In the genomic region with DNA sequence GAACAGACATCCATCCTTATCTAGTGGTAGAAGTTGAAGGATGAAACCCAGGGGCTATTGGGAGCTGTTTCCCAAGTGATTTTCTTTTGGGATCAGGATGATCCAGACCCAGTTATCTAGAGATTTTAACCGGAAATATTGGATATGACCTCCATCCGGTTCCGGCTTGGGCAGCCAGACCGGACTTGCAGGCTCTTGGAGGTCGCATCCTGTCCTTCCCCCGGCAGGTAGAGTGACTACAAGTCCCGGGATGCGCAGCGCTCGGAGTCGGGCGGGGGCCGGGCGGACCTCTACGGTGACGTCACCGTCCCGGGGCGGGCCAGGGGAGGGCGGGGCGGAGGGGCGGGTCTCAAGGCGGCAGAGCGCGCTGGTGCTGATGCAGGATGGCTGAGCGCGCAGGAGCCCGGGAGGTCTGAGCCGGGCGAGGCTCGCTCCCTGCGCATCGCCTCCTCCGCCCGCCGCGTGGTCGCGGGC, we compare ENCODE assay signal across 8 cellular contexts. TPM values are rescaled to one million over a fixed set of nuclear protein-coding genes. Genes with fewer than 3 reads are reported as not detected.
DNase-seq lines count a peak whose midpoint lies in the region; ATAC-seq and TF ChIP-seq lines count a peak whose summit lies in the region.

A gene (plus strand): TSS at position 360 of the 474 bp plus-strand sequence. CDS start 391 bp downstream, outside the sequence.

- peaks cover 24% of the 10 kb centered on the region for H3K27me3 ChIP-seq in colonic mucosa

- intact Hi-C loops in colonic mucosa (cut with DNase I) = no loop called here

- peak within 1 kb of the TSS in 1 of 2 donors; percentile 24 for H3K9ac ChIP-seq in colonic mucosa (ENCODE audit: low read depth in 2 of 2, low read length in 2 of 2)

- CTCF ChIA-PET in activated CD4-positive, alpha-beta T cell treated with anti-CD3 and anti-CD28 coated beads, Interleukin-2, amount 10 ng/mL, durations not matched to agents 7 days and 5 days (lab: Charles Lee) = interaction anchor here (0.6 to 1.4 kb wide), 3 partner anchors 10 to 1090 kb away, joined by 3 to 4 read pairs (median 3); no protein-coding TSS in a partner anchor

- peak within 1 kb of the TSS; percentile 78 for H3K4me3 Mint-ChIP-seq in activated CD4-positive, alpha-beta T cell treated with anti-CD3 and anti-CD28 coated beads, Interleukin-2, amount 10 ng/mL, durations not matched to agents 7 days and 5 days

- TF ChIP-seq CTCF in colonic mucosa (IDR thresholded peaks at IDR 0.05) = no peak

- H3K36me3 Mint-ChIP-seq in activated CD4-positive, alpha-beta T cell treated with anti-CD3 and anti-CD28 coated beads, Interleukin-2, amount 10 ng/mL, durations not matched to agents 7 days and 5 days (ENCODE audit: low read depth) = no peaks in the 10 kb centered on the region

- POLR2A ChIA-PET in activated CD4-positive, alpha-beta T cell treated with anti-CD3 and anti-CD28 coated beads, Interleukin-2, amount 10 ng/mL, durations not matched to agents 7 days and 5 days (lab: Charles Lee) = no interaction called here

- peaks cover 14% of the 10 kb centered on the region for H3K4me1 Mint-ChIP-seq in activated CD4-positive, alpha-beta T cell treated with anti-CD3 and anti-CD28 coated beads, Interleukin-2, amount 10 ng/mL, durations not matched to agents 7 days and 5 days

- peak; percentile 94 for ATAC-seq in HG03066 (IDR thresholded peaks at IDR 0.05; ENCODE audit: low read depth, unreplicated experiment)

- no peak within 1 kb of the TSS for H3K27ac ChIP-seq in colonic mucosa

- no peaks in the 10 kb centered on the region for H3K9me3 Mint-ChIP-seq in activated CD4-positive, alpha-beta T cell treated with anti-CD3 and anti-CD28 coated beads, Interleukin-2, amount 10 ng/mL, durations not matched to agents 7 days and 5 days

- H3K27ac Mint-ChIP-seq in activated CD4-positive, alpha-beta T cell treated with anti-CD3 and anti-CD28 coated beads, Interleukin-2, amount 10 ng/mL, durations not matched to agents 7 days and 5 days = peak within 1 kb of the TSS; percentile 77

- peaks cover 41% of the 10 kb centered on the region for H3K27me3 Mint-ChIP-seq in activated CD4-positive, alpha-beta T cell treated with anti-CD3 and anti-CD28 coated beads, Interleukin-2, amount 10 ng/mL, durations not matched to agents 7 days and 5 days

- DNase-seq in NOMO-1 treated with DMSO at 0.1 percent for 48 hours (lab: John Stamatoyannopoulos, UW; ENCODE audit: unreplicated experiment) (peak; percentile 8), NOMO-1 treated with dmso at 0.1 percent for 144 hours (lab: John Stamatoyannopoulos, UW; ENCODE audit: unreplicated experiment) (no peak), NCI-H2196 (lab: John Stamatoyannopoulos, UW; ENCODE audit: unreplicated experiment) (peak; percentile 93), colonic mucosa (peak; percentile 88), left kidney (ENCODE audit: low read depth, low spot score) (peak; percentile 96)
- DNase-seq in activated CD4-positive, alpha-beta T cell treated with anti-CD3 and anti-CD28 coated beads, Interleukin-2, amount 10 ng/mL, durations not matched to agents 7 days and 5 days = peak; percentile 88
- peak; percentile 85 to 93 for DNase-seq in stimulated activated CD4-positive, alpha-beta T cell treated with anti-CD3 and anti-CD28 coated beads, Interleukin-2, amount 100 ng/mL, for 48 hours

- peaks cover 11% of the 10 kb centered on the region for H3K4me1 ChIP-seq in colonic mucosa

- H3K4me3 ChIP-seq in colonic mucosa = peak within 1 kb of the TSS; percentile 44

- no peaks in the 10 kb centered on the region for H3K9me3 ChIP-seq in colonic mucosa

- no peaks in the 10 kb centered on the region for H3K36me3 ChIP-seq in colonic mucosa

RNA-seq across cellular contexts. Expression of the gene that starts here (rescaled TPM):
- total RNA-seq in activated CD4-positive, alpha-beta T cell treated with anti-CD3 and anti-CD28 coated beads, Interleukin-2, amount 10 ng/mL, durations not matched to agents 7 days and 5 days = 1 to 10 TPM; 6.0 to 6.1 TPM
- total RNA-seq in colonic mucosa = 1 to 10 TPM; 1.6 to 3.4 TPM
